Comparison of ENCODE assay signal across 1 cellular context in genomic region chr20:3687655-3688054, GRCh38.
A peak's percentile ranks its signal among the peaks of the same experiment; 100 is the strongest.
TF ChIP-seq lines count a peak whose summit lies in the region.

No MANE protein-coding gene starts in this region.

TF ChIP-seq in K562, 482 proteins besides CTCF, POLR2A, EP300 and RAD21 (continued from another document):
- no peak for TF ChIP-seq TAL1 (IDR thresholded peaks at IDR 0.05)
- no peak for TF ChIP-seq STAT5B (CRISPR knock-in tag; IDR thresholded peaks at IDR 0.05)
- peak; percentile 87 for TF ChIP-seq HCFC1 (IDR thresholded peaks at IDR 0.05; ENCODE audit: low read depth, low read length)
- no peak for TF ChIP-seq RBM34 (IDR thresholded peaks at IDR 0.05; ENCODE audit: borderline replicate concordance, insufficient read depth, low read length)
- no peak for TF ChIP-seq ZNF436 (CRISPR knock-in tag; IDR thresholded peaks at IDR 0.05)
- no peak for TF ChIP-seq NELFE (IDR thresholded peaks at IDR 0.05; ENCODE audit: insufficient read depth, insufficient read length)
- no peak for TF ChIP-seq DLX4 (CRISPR knock-in tag; IDR thresholded peaks at IDR 0.05)
- no peak for TF ChIP-seq NCOA4 (IDR thresholded peaks at IDR 0.05; ENCODE audit: partially characterized antibody)
- no peak for TF ChIP-seq ZKSCAN3 (CRISPR knock-in tag; IDR thresholded peaks at IDR 0.05)
- no peak for TF ChIP-seq ZNF639 (CRISPR knock-in tag; conservative IDR thresholded peaks at IDR 0.05 in 1 of 2, IDR thresholded peaks at IDR 0.05 in 1 of 2)
- peak; percentile 95 for TF ChIP-seq USF1 (CRISPR knock-in tag; IDR thresholded peaks at IDR 0.05)
- TF ChIP-seq ZNF197 (CRISPR knock-in tag; IDR thresholded peaks at IDR 0.05; ENCODE audit: low read depth), result no peak
- TF ChIP-seq HOXB6 (CRISPR knock-in tag; IDR thresholded peaks at IDR 0.05; ENCODE audit: borderline replicate concordance), result no peak
- TF ChIP-seq ZNF644 (tag; IDR thresholded peaks at IDR 0.05; ENCODE audit: low read depth), result no peak
- TF ChIP-seq ZEB2 (IDR thresholded peaks at IDR 0.05), result no peak
- peak in 1 of 2 experiments; percentile 46 for TF ChIP-seq AFF1 (IDR thresholded peaks at IDR 0.05; ENCODE audit: low read depth in 1 of 2, partially characterized antibody in 2 of 2)
- no peak for TF ChIP-seq CBFB (CRISPR knock-in tag; IDR thresholded peaks at IDR 0.05)
- TF ChIP-seq ZFP36 (IDR thresholded peaks at IDR 0.05; ENCODE audit: low read depth, low read length, partially characterized antibody), result peak; percentile 43
- no peak for TF ChIP-seq FOXK1 (CRISPR knock-in tag; IDR thresholded peaks at IDR 0.05; ENCODE audit: borderline replicate concordance)
- TF ChIP-seq STAT5A (IDR thresholded peaks at IDR 0.05; ENCODE audit: borderline replicate concordance, low read length), result no peak
- TF ChIP-seq FOS (IDR thresholded peaks at IDR 0.05; ENCODE audit: extremely low read depth, insufficient read length), result peak; percentile 81
- TF ChIP-seq GABPA (tag; conservative IDR thresholded peaks at IDR 0.05; ENCODE audit: low read depth), result no peak
- 0 out of 4 replicates have a peak, but pooled peaks of 1 of the 2 experiments have one; percentile 21 for TF ChIP-seq NRF1 (conservative IDR thresholded peaks at IDR 0.05 in 1 of 2, IDR thresholded peaks at IDR 0.05 in 1 of 2)
- TF ChIP-seq HNRNPLL (IDR thresholded peaks at IDR 0.05; ENCODE audit: low read depth, low read length, poor library complexity, severe bottlenecking), result no peak
- no peak for TF ChIP-seq HDAC8 (tag; IDR thresholded peaks at IDR 0.05)
- no peak for TF ChIP-seq ZNF699 (CRISPR knock-in tag; IDR thresholded peaks at IDR 0.05; ENCODE audit: insufficient replicate concordance)
- TF ChIP-seq POLR2H (tag; IDR thresholded peaks at IDR 0.05; ENCODE audit: low read depth), result no peak
- TF ChIP-seq SRSF7 (optimal IDR thresholded peaks at IDR 0.05; ENCODE audit: low read depth, low read length), result no peak
- TF ChIP-seq SIX5 (IDR thresholded peaks at IDR 0.05; ENCODE audit: borderline replicate concordance in 1 of 2, insufficient read depth in 1 of 2, low read depth in 1 of 2, low read length in 2 of 2), result peak; percentile 62 to 68; a peak in 3 of 4 replicates
TF ChIP-seq in K562: peak in this region for 15.
